In the genomic region with DNA sequence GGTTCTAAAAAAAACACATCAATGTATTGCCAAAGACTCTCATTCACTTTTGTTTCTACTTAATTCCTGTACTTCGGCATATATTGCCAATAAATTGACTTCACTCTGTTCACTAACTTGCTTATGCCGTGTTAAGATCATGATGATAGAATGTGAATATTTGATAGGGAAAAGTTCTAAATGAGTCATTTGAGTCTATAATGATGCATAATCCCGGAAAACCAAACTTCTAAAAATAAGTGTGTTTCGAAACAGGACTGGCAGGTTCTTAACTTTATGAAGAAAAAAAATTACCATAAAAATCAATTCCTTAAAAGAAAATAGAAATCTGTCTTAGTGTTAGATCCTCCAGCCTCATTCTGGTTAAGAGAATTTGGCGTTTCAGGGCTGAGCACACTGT, we compare ENCODE assay signal across 27 cellular contexts.
DNase-seq lines count a peak whose midpoint lies in the region; FAIRE-seq and TF ChIP-seq lines count a peak whose summit lies in the region.
"Had no signal": no experiment of that assay in that cellular context is flagged by ENCODE, and none has a peak within 500 bp of the region (broad histone marks: within the 10 kb centered on the region; RNA-seq: fewer than 3 reads in every experiment).

No MANE protein-coding gene starts in this region.

- peak overlapping the region; percentile 38 for H3K4me2 ChIP-seq in keratinocyte (ENCODE audit: control insufficient read depth, extremely low read depth, insufficient read depth, low read depth, low read length)
- H3K4me2 ChIP-seq in smooth muscle cell: no peak overlapping the region

- no peaks in the 10 kb centered on the region for H3F3A ChIP-seq in smooth muscle cell (ENCODE audit: low read depth)

- dilution Hi-C loops in keratinocyte (cut with MboI; ENCODE audit: extremely low pct_ligation_motif_present, low sequenced_read_pairs): no loop called here

- H3K27ac ChIP-seq in keratinocyte (ENCODE audit: control insufficient read depth, insufficient read depth, low read length) (no peak overlapping the region), smooth muscle cell (ENCODE audit: low read depth) (no peak overlapping the region)
- H3K27ac ChIP-seq: body of pancreas, RWPE1, SK-N-MC, WERI-Rb-1 had no signal

- no peaks in the 10 kb centered on the region for H3K27me3 Mint-ChIP-seq in HFFc6 (ENCODE audit: insufficient read depth)
- H3K27me3 Mint-ChIP-seq: activated naive CD8-positive, alpha-beta T cell treated with anti-CD3 and anti-CD28 coated beads for 36 hours; CD4-positive, alpha-beta T cell had no signal

- H3K9ac ChIP-seq in keratinocyte (ENCODE audit: control insufficient read depth, extremely low read depth, insufficient read depth, low read length) (no peak overlapping the region), smooth muscle cell (ENCODE audit: low read depth) (no peak overlapping the region)

- H3K36me3 Mint-ChIP-seq in HFFc6 (ENCODE audit: low read depth): no peaks in the 10 kb centered on the region
- H3K36me3 Mint-ChIP-seq: activated naive CD8-positive, alpha-beta T cell treated with anti-CD3 and anti-CD28 coated beads for 36 hours had no signal

- H3K79me2 ChIP-seq in keratinocyte (ENCODE audit: control insufficient read depth, insufficient read depth, low read length): no peaks in the 10 kb centered on the region
- H3K79me2 ChIP-seq in smooth muscle cell (ENCODE audit: low read depth): no peaks in the 10 kb centered on the region

- H3K4me3 Mint-ChIP-seq in HFFc6: peak overlapping the region; percentile 22; the same call in 1 of the 2 replicates
- H3K4me3 Mint-ChIP-seq: activated CD4-positive, alpha-beta T cell treated with anti-CD3 and anti-CD28 coated beads, Interleukin-2, amount 10 ng/mL, durations not matched to agents 7 days and 5 days; activated naive CD8-positive, alpha-beta T cell treated with anti-CD3 and anti-CD28 coated beads for 36 hours; CD4-positive, alpha-beta T cell; endodermal cell had no signal

- no peak overlapping the region for H3K27ac Mint-ChIP-seq in HFFc6
- H3K27ac Mint-ChIP-seq: activated CD4-positive, alpha-beta T cell treated with anti-CD3 and anti-CD28 coated beads, Interleukin-2, amount 10 ng/mL, durations not matched to agents 7 days and 5 days; activated naive CD8-positive, alpha-beta T cell treated with anti-CD3 and anti-CD28 coated beads for 36 hours; activated T-helper 2 cell treated with anti-CD3 and anti-CD28 coated beads, Interferon-gamma antibody, Interleukin-2, Interleukin-4, amounts not matched to agents 10 μg/mL and 5 μg/mL and 100 μg/mL, durations not matched to agents 14 hours and 24 hours and 36 hours; CD4-positive, alpha-beta T cell; endodermal cell had no signal

- H3K4me3 ChIP-seq in cardiac fibroblast (replicated peaks in 1 of 2; ENCODE audit: low read depth in 2 of 2, low read length in 2 of 2): no peak overlapping the region
- no peak overlapping the region for H3K4me3 ChIP-seq in keratinocyte (ENCODE audit: control insufficient read depth in 2 of 3, extremely low read depth in 1 of 3, insufficient read depth in 2 of 3, low read depth in 1 of 3, low read length in 3 of 3)
- H3K4me3 ChIP-seq in smooth muscle cell: no peak overlapping the region
- H3K4me3 ChIP-seq: body of pancreas, GM12878, SK-N-MC had no signal

- FAIRE-seq in keratinocyte (lab: Jason Lieb, UNC): no peak
- FAIRE-seq: GM12878, HepG2 had no signal

- H3K36me3 ChIP-seq in keratinocyte (ENCODE audit: control insufficient read depth in 2 of 2, extremely low read depth in 1 of 2, insufficient read depth in 2 of 2, low read length in 2 of 2): no peaks in the 10 kb centered on the region
- H3K36me3 ChIP-seq in smooth muscle cell (ENCODE audit: low read depth): no peaks in the 10 kb centered on the region
- H3K36me3 ChIP-seq: WERI-Rb-1 had no signal

- 63% methylated on average over 5 of the region's 5 CpGs for WGBS in smooth muscle cell (ENCODE audit: low lambda C conversion rate)

- H3K9me3 ChIP-seq in keratinocyte (ENCODE audit: control insufficient read depth, low read depth, low read length) (no peaks in the 10 kb centered on the region), smooth muscle cell (replicated peaks; ENCODE audit: low read depth) (no peaks in the 10 kb centered on the region)
- H3K9me3 ChIP-seq: body of pancreas had no signal

- no peaks in the 10 kb centered on the region for H3K9me3 Mint-ChIP-seq in HFFc6
- H3K9me3 Mint-ChIP-seq: activated CD4-positive, alpha-beta T cell treated with anti-CD3 and anti-CD28 coated beads, Interleukin-2, amount 10 ng/mL, durations not matched to agents 7 days and 5 days; activated naive CD8-positive, alpha-beta T cell treated with anti-CD3 and anti-CD28 coated beads for 36 hours; activated T-helper 2 cell treated with anti-CD3 and anti-CD28 coated beads, Interferon-gamma antibody, Interleukin-2, Interleukin-4, amounts not matched to agents 10 μg/mL and 5 μg/mL and 100 μg/mL, durations not matched to agents 14 hours and 24 hours and 36 hours; CD4-positive, alpha-beta T cell had no signal

- no peaks in the 10 kb centered on the region for H3K27me3 ChIP-seq in keratinocyte (ENCODE audit: control insufficient read depth, extremely low read depth, insufficient read depth, low read length)
- H3K27me3 ChIP-seq in smooth muscle cell (ENCODE audit: low read depth): no peaks in the 10 kb centered on the region
- H3K27me3 ChIP-seq: body of pancreas had no signal

- no peak overlapping the region for H2AFZ ChIP-seq in keratinocyte (ENCODE audit: control insufficient read depth, low read length)
- no peak overlapping the region for H2AFZ ChIP-seq in smooth muscle cell (ENCODE audit: low read depth)

- H4K20me1 ChIP-seq in keratinocyte (ENCODE audit: control insufficient read depth, extremely low read depth, insufficient read depth, low read length) (no peaks in the 10 kb centered on the region), smooth muscle cell (ENCODE audit: low read depth) (no peaks in the 10 kb centered on the region)

- H3K4me1 ChIP-seq in keratinocyte (ENCODE audit: control insufficient read depth, extremely low read depth, insufficient read depth, low read length) (no peaks in the 10 kb centered on the region), smooth muscle cell (ENCODE audit: low read depth) (no peaks in the 10 kb centered on the region)
- H3K4me1 ChIP-seq: body of pancreas had no signal

- peaks cover 19% of the 10 kb centered on the region for H3K4me1 Mint-ChIP-seq in HFFc6 (ENCODE audit: low read depth)
- H3K4me1 Mint-ChIP-seq: activated CD4-positive, alpha-beta T cell treated with anti-CD3 and anti-CD28 coated beads, Interleukin-2, amount 10 ng/mL, durations not matched to agents 7 days and 5 days; activated naive CD8-positive, alpha-beta T cell treated with anti-CD3 and anti-CD28 coated beads for 36 hours; endodermal cell had no signal

- H3K9me1 ChIP-seq in keratinocyte (ENCODE audit: control insufficient read depth, extremely low read depth, insufficient read depth, low read length): no peaks in the 10 kb centered on the region

- TF ChIP-seq CTCF in HFFc6 (IDR thresholded peaks at IDR 0.05): no peak
- TF ChIP-seq CTCF in cardiac fibroblast (IDR thresholded peaks at IDR 0.05; ENCODE audit: low read depth, low read length): no peak
- no peak for TF ChIP-seq CTCF in keratinocyte (optimal IDR thresholded peaks at IDR 0.05 in 1 of 3, IDR thresholded peaks at IDR 0.05 in 1 of 3, conservative IDR thresholded peaks at IDR 0.05 in 1 of 3; ENCODE audit: extremely low read depth in 1 of 3, insufficient read depth in 2 of 3, low read length in 3 of 3)
- TF ChIP-seq CTCF in smooth muscle cell (IDR thresholded peaks at IDR 0.05; ENCODE audit: borderline replicate concordance, insufficient read depth, poor library complexity, severe bottlenecking): no peak

- DNase-seq in AG20443 (ENCODE audit: low spot score): peak; percentile 11
- DNase-seq in HFFc6: peak; percentile 22
- peak; percentile 52 to 54 for DNase-seq in cardiac fibroblast (ENCODE audit: low read depth in 2 of 2)
- no peak for DNase-seq in keratinocyte (ENCODE audit: low read depth, low spot score)
- no peak for DNase-seq in smooth muscle cell (lab: John Stamatoyannopoulos, UW; ENCODE audit: unreplicated experiment)
- DNase-seq in iPS-NIHi7 (ENCODE audit: extremely low spot score): no peak
- DNase-seq in HT-29 (ENCODE audit: low spot score): no peak
- DNase-seq in islet precursor cell: no peak
- DNase-seq: activated CD4-positive, alpha-beta T cell treated with anti-CD3 and anti-CD28 coated beads, Interleukin-2, amount 10 ng/mL, durations not matched to agents 7 days and 5 days; activated naive CD8-positive, alpha-beta T cell treated with anti-CD3 and anti-CD28 coated beads for 36 hours; body of pancreas; CD4-positive, alpha-beta T cell; DMS153; endodermal cell; foreskin melanocyte; mammary epithelial cell; NCI-H1436; NCI-H2171 treated with DMSO at 0.1 percent for 48 hours; NCI-H526; stimulated activated CD4-positive, alpha-beta T cell treated with anti-CD3 and anti-CD28 coated beads, Interleukin-2, amount 100 ng/mL, for 48 hours; stimulated activated naive CD4-positive, alpha-beta T cell; WERI-Rb-1 had no signal

Comparison
In these comparisons a context has a peak if more than half of its experiments do, and no peak if none do; other contexts are left out.
1. DNase-seq: peak in AG20443 (single experiment), HFFc6 (single experiment) and cardiac fibroblast (2 of 2); none in keratinocyte (single experiment), smooth muscle cell (single experiment), iPS-NIHi7 (single experiment), HT-29 (single experiment) and islet precursor cell (single experiment).